ENCODE assay signal across 26 cellular contexts in the genomic region with DNA sequence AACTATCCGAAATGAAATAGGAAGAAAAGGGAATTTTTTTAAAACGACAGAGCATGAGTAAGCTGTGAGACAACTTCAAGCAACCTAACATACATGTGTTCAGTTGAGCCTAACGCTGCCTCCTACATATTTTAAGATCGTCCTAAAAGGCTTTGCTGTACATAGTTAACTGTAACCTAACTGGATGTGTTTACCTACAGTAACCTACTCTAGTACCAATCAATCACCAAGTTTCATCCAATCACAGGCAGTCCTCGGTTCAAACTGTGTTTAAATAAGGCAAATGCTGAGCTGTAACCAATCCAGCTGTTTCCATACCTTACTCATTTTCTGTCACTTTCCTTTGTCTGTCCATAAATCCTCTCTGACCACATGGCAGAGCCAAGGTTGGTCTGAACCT. TPM values are rescaled to one million over a fixed set of nuclear protein-coding genes. Genes with fewer than 3 reads are reported as not detected.
DNase-seq lines count a peak whose midpoint lies in the region; ATAC-seq and TF ChIP-seq lines count a peak whose summit lies in the region.
"Had no signal": no experiment of that assay in that cellular context is flagged by ENCODE, and none has a peak within 500 bp of the region (broad histone marks: within the 10 kb centered on the region; RNA-seq: fewer than 3 reads in every experiment).

No MANE protein-coding gene starts in this region.

- no peak for DNase-seq in activated T-cell treated with anti-CD3 and anti-CD28 coated beads, Interleukin-2, amount 50 U/mL, for 72 hours
- no peak for DNase-seq in activated T-cell treated with anti-CD3 and anti-CD28 coated beads, Interleukin-2, amount 50 U/mL, for 4 hours
- DNase-seq in fibroblast of mammary gland (ENCODE audit: low read depth): peak; percentile 62
- DNase-seq in progenitor cell of endocrine pancreas (ENCODE audit: low spot score, unreplicated experiment): no peak
- DNase-seq in HuH-7 (ENCODE audit: low spot score): no peak
- no peak for DNase-seq in cerebellar cortex (ENCODE audit: low spot score)
- DNase-seq: activated gamma-delta T cell treated with Interleukin-2 at 50 U/mL for 16 hours; cortex of kidney; DMS53; heart left ventricle; immature natural killer cell; MV-4-11; naive thymus-derived CD4-positive, alpha-beta T cell; NCI-H1930; NCI-H446 treated with DMSO at 0.1 percent for 48 hours; Right ventricle myocardium superior; stimulated activated naive CD8-positive, alpha-beta T cell treated with anti-CD3 and anti-CD28 coated beads, Interleukin-15, Interleukin-2, amounts not matched to agents 100 U/mL and 50 U/mL, for 24 hours; transverse colon had no signal

- H3K9me3 Mint-ChIP-seq in activated T-cell treated with anti-CD3 and anti-CD28 coated beads, Interleukin-2, amount 50 U/mL, for 72 hours: no peaks in the 10 kb centered on the region
- H3K9me3 Mint-ChIP-seq in activated T-cell treated with anti-CD3 and anti-CD28 coated beads, Interleukin-2, amount 50 U/mL, for 4 hours: no peaks in the 10 kb centered on the region
- peaks cover 19% of the 10 kb centered on the region for H3K9me3 Mint-ChIP-seq in progenitor cell of endocrine pancreas (ENCODE audit: low read depth)
- H3K9me3 Mint-ChIP-seq: CD14-positive monocyte, immature natural killer cell had no signal

- no peaks in the 10 kb centered on the region for H3K27me3 Mint-ChIP-seq in activated T-cell treated with anti-CD3 and anti-CD28 coated beads, Interleukin-2, amount 50 U/mL, for 72 hours (ENCODE audit: low read depth)
- H3K27me3 Mint-ChIP-seq in activated T-cell treated with anti-CD3 and anti-CD28 coated beads, Interleukin-2, amount 50 U/mL, for 4 hours (ENCODE audit: low read depth): no peaks in the 10 kb centered on the region
- no peaks in the 10 kb centered on the region for H3K27me3 Mint-ChIP-seq in progenitor cell of endocrine pancreas
- H3K27me3 Mint-ChIP-seq: naive thymus-derived CD4-positive, alpha-beta T cell had no signal

- H3K27ac Mint-ChIP-seq in activated T-cell treated with anti-CD3 and anti-CD28 coated beads, Interleukin-2, amount 50 U/mL, for 72 hours: peak overlapping the region; percentile 29
- H3K27ac Mint-ChIP-seq in progenitor cell of endocrine pancreas: no peak overlapping the region
- H3K27ac Mint-ChIP-seq: T-helper 1 cell treated with Interleukin-12 subunit alpha and Interleukin-12 subunit beta and Interleukin-4 antibody, amounts not matched to agents 30 μg/mL and 1 μg/mL, for 36 hours had no signal

- no peak for ATAC-seq in activated T-cell treated with anti-CD3 and anti-CD28 coated beads, Interleukin-2, amount 50 U/mL, for 72 hours (replicated peaks in 1 of 2)
- no peak for ATAC-seq in activated T-cell treated with anti-CD3 and anti-CD28 coated beads, Interleukin-2, amount 50 U/mL, for 4 hours
- no peak for ATAC-seq in GM19463 (IDR thresholded peaks at IDR 0.05; ENCODE audit: unreplicated experiment)
- ATAC-seq: heart left ventricle; naive thymus-derived CD4-positive, alpha-beta T cell; stimulated activated naive CD8-positive, alpha-beta T cell treated with anti-CD3 and anti-CD28 coated beads, Interleukin-15, Interleukin-2, amounts not matched to agents 100 U/mL and 50 U/mL, for 24 hours had no signal

- H3K4me1 Mint-ChIP-seq in activated T-cell treated with anti-CD3 and anti-CD28 coated beads, Interleukin-2, amount 50 U/mL, for 72 hours (ENCODE audit: low read depth): peaks cover 13% of the 10 kb centered on the region
- peaks cover 29% of the 10 kb centered on the region for H3K4me1 Mint-ChIP-seq in activated T-cell treated with anti-CD3 and anti-CD28 coated beads, Interleukin-2, amount 50 U/mL, for 4 hours (ENCODE audit: low read depth)
- no peaks in the 10 kb centered on the region for H3K4me1 Mint-ChIP-seq in progenitor cell of endocrine pancreas (ENCODE audit: low read depth)

- no peak overlapping the region for H3K4me3 Mint-ChIP-seq in activated T-cell treated with anti-CD3 and anti-CD28 coated beads, Interleukin-2, amount 50 U/mL, for 72 hours
- H3K4me3 Mint-ChIP-seq in activated T-cell treated with anti-CD3 and anti-CD28 coated beads, Interleukin-2, amount 50 U/mL, for 4 hours: no peak overlapping the region
- H3K4me3 Mint-ChIP-seq in progenitor cell of endocrine pancreas (ENCODE audit: low read depth): no peak overlapping the region
- H3K4me3 Mint-ChIP-seq: CD14-positive monocyte; immature natural killer cell; naive thymus-derived CD4-positive, alpha-beta T cell; T-helper 1 cell treated with Interleukin-12 subunit alpha and Interleukin-12 subunit beta and Interleukin-4 antibody, amounts not matched to agents 30 μg/mL and 1 μg/mL, for 36 hours had no signal

- H3K4me3 ChIP-seq in WI38 (ENCODE audit: low read depth, low read length) (0 out of 2 replicates have a peak overlapping the region, but pooled peaks have one; percentile 5), fibroblast of mammary gland (ENCODE audit: control insufficient read depth, low read depth, low read length) (no peak overlapping the region)
- H3K4me3 ChIP-seq: ascending aorta, heart left ventricle, transverse colon had no signal

- no peak for TF ChIP-seq CTCF in WI38 (IDR thresholded peaks at IDR 0.05; ENCODE audit: low read depth, low read length)
- TF ChIP-seq CTCF in fibroblast of mammary gland (conservative IDR thresholded peaks at IDR 0.05; ENCODE audit: control insufficient read depth, insufficient read depth, low read depth, low read length): no peak
- TF ChIP-seq CTCF in progenitor cell of endocrine pancreas (IDR thresholded peaks at IDR 0.05; ENCODE audit: unreplicated experiment): no peak

- H3K36me3 Mint-ChIP-seq in activated T-cell treated with anti-CD3 and anti-CD28 coated beads, Interleukin-2, amount 50 U/mL, for 72 hours (ENCODE audit: insufficient read depth in 2 of 2): peaks cover 9 to 38% of the 10 kb centered on the region in 2 donors
- peaks cover 47% of the 10 kb centered on the region for H3K36me3 Mint-ChIP-seq in activated T-cell treated with anti-CD3 and anti-CD28 coated beads, Interleukin-2, amount 50 U/mL, for 4 hours (ENCODE audit: insufficient read depth)
- peaks cover 32% of the 10 kb centered on the region for H3K36me3 Mint-ChIP-seq in progenitor cell of endocrine pancreas (ENCODE audit: insufficient read depth)

RNA-seq across cellular contexts. Expression of gene RCHY1, which starts 17.1 kb away (rescaled TPM):
- total RNA-seq in activated T-cell treated with anti-CD3 and anti-CD28 coated beads, Interleukin-2, amount 50 U/mL, for 72 hours: 10 to 100 TPM; 42.0 to 44.3 TPM
- 10 to 100 TPM; 30.4 to 38.3 (median 34.6) TPM for total RNA-seq in activated T-cell treated with anti-CD3 and anti-CD28 coated beads, Interleukin-2, amount 50 U/mL, for 4 hours
- total RNA-seq in progenitor cell of endocrine pancreas: 36.0 and 39.5 TPM in 2 replicates

RNA-seq across cellular contexts. Expression of gene THAP6, which starts 17.1 kb away (rescaled TPM):
- total RNA-seq in activated T-cell treated with anti-CD3 and anti-CD28 coated beads, Interleukin-2, amount 50 U/mL, for 72 hours: 10 to 100 TPM; 28.8 to 35.1 TPM
- 10 to 100 TPM; 13.6 to 20.9 (median 14.0) TPM for total RNA-seq in activated T-cell treated with anti-CD3 and anti-CD28 coated beads, Interleukin-2, amount 50 U/mL, for 4 hours
- total RNA-seq in progenitor cell of endocrine pancreas: 20.0 and 26.2 TPM in 2 replicates

RNA-seq across cellular contexts. Expression of gene ODAPH, which starts 58.7 kb away (rescaled TPM):
- total RNA-seq in activated T-cell treated with anti-CD3 and anti-CD28 coated beads, Interleukin-2, amount 50 U/mL, for 72 hours: under 1 TPM in 1 of 2 donors, not detected in 1; 0.35 TPM
- not detected for total RNA-seq in activated T-cell treated with anti-CD3 and anti-CD28 coated beads, Interleukin-2, amount 50 U/mL, for 4 hours
- not detected in 2 replicates for total RNA-seq in progenitor cell of endocrine pancreas
- total RNA-seq: A172, ascending aorta, epithelial cell of proximal tubule, heart left ventricle, lung microvascular endothelial cell, Right ventricle myocardium superior, transverse colon had no signal
